In genomic region chr11:27296406-27296994, GRCh38 we compare ENCODE assay signal across 8 cellular contexts.
A peak's percentile ranks its signal among the peaks of the same experiment; 100 is the strongest.
DNase-seq lines count a peak whose midpoint lies in the region; ATAC-seq and TF ChIP-seq lines count a peak whose summit lies in the region.

No MANE protein-coding gene starts in this region.

- H3K4me2 ChIP-seq in GM23248 (ENCODE audit: unreplicated experiment) (no peak overlapping the region), Loucy (ENCODE audit: low read depth, low read length, poor library complexity, severe bottlenecking) (no peak overlapping the region), smooth muscle cell (no peak overlapping the region)

- no peak for ATAC-seq in GM19324 (IDR thresholded peaks at IDR 0.05; ENCODE audit: low FRiP score, unreplicated experiment)

- H3K36me3 ChIP-seq in GM23248 (ENCODE audit: low read depth) (no peaks in the 10 kb centered on the region), Loucy (ENCODE audit: insufficient read depth, low read length) (no peaks in the 10 kb centered on the region), SK-N-MC (ENCODE audit: insufficient read depth, low read length) (no peaks in the 10 kb centered on the region), smooth muscle cell (ENCODE audit: low read depth) (no peaks in the 10 kb centered on the region)

- H4K20me1 ChIP-seq in GM23248 (ENCODE audit: insufficient read depth) (no peaks in the 10 kb centered on the region), Loucy (ENCODE audit: insufficient read depth, low read length, poor library complexity, severe bottlenecking) (no peaks in the 10 kb centered on the region), smooth muscle cell (ENCODE audit: low read depth) (no peaks in the 10 kb centered on the region)

- peaks cover 8% of the 10 kb centered on the region for H3K9me3 Mint-ChIP-seq in activated naive CD4-positive, alpha-beta T cell treated with anti-CD3 and anti-CD28 coated beads, Interleukin-2, amount 10 ng/mL, durations not matched to agents 7 days and 5 days

- DNase-seq in GM03348 (ENCODE audit: low spot score) (peak; percentile 72), GM23248 (peak; percentile 77), SK-N-MC (ENCODE audit: low read depth, low spot score) (no peak), fibroblast of the conjunctiva (ENCODE audit: low read depth) (peak; percentile 59), smooth muscle cell (lab: John Stamatoyannopoulos, UW; ENCODE audit: unreplicated experiment) (no peak)
- no peak for DNase-seq in activated naive CD4-positive, alpha-beta T cell treated with anti-CD3 and anti-CD28 coated beads, Interleukin-2, amount 10 ng/mL, durations not matched to agents 7 days and 5 days

- H3K9ac ChIP-seq in GM23248 (0 out of 2 replicates have a peak overlapping the region, but pooled peaks have one; percentile 24), Loucy (ENCODE audit: low read depth, low read length, poor library complexity, severe bottlenecking) (no peak overlapping the region), SK-N-MC (ENCODE audit: insufficient read length) (no peak overlapping the region), smooth muscle cell (ENCODE audit: low read depth) (no peak overlapping the region)

- H3K27ac Mint-ChIP-seq in activated naive CD4-positive, alpha-beta T cell treated with anti-CD3 and anti-CD28 coated beads, Interleukin-2, amount 10 ng/mL, durations not matched to agents 7 days and 5 days: no peak overlapping the region

- H2AFZ ChIP-seq in GM23248 (0 out of 2 replicates have a peak overlapping the region, but pooled peaks have one; percentile 9), Loucy (ENCODE audit: low read length) (no peak overlapping the region), smooth muscle cell (ENCODE audit: low read depth) (no peak overlapping the region)

- no peaks in the 10 kb centered on the region for H3K27me3 ChIP-seq in GM23248 (replicated peaks; ENCODE audit: insufficient read depth)
- no peaks in the 10 kb centered on the region for H3K27me3 ChIP-seq in Loucy (ENCODE audit: insufficient read depth, low read length, poor library complexity, severe bottlenecking)
- H3K27me3 ChIP-seq in smooth muscle cell (ENCODE audit: low read depth): no peaks in the 10 kb centered on the region

- 0 out of 2 replicates have a peak overlapping the region, but pooled peaks have one; percentile 1 for H3K27ac ChIP-seq in GM23248
- peak overlapping the region; percentile 51; the same call in 1 of the 2 replicates for H3K27ac ChIP-seq in SK-N-MC
- peak overlapping the region; percentile 34 for H3K27ac ChIP-seq in smooth muscle cell (ENCODE audit: low read depth)

- CTCF ChIA-PET in activated naive CD4-positive, alpha-beta T cell treated with anti-CD3 and anti-CD28 coated beads, Interleukin-2, amount 10 ng/mL, durations not matched to agents 7 days and 5 days (lab: Charles Lee): interaction anchor here (0.8 to 1.3 kb wide), 3 partner anchors 9 to 138 kb away, joined by 3 to 4 read pairs (median 3); no protein-coding TSS in a partner anchor

- H3K9me3 ChIP-seq in GM23248 (ENCODE audit: low read depth) (no peaks in the 10 kb centered on the region), Loucy (ENCODE audit: insufficient read depth, low read depth, low read length) (peaks cover 1% of the 10 kb centered on the region; the same call in 1 of the 2 replicates), SK-N-MC (ENCODE audit: low read depth, low read length) (no peaks in the 10 kb centered on the region; the same call in 1 of the 2 replicates), smooth muscle cell (replicated peaks; ENCODE audit: low read depth) (no peaks in the 10 kb centered on the region)

- H3K4me1 Mint-ChIP-seq in activated naive CD4-positive, alpha-beta T cell treated with anti-CD3 and anti-CD28 coated beads, Interleukin-2, amount 10 ng/mL, durations not matched to agents 7 days and 5 days: no peaks in the 10 kb centered on the region

- peak; percentile 78 for TF ChIP-seq CTCF in Loucy (conservative IDR thresholded peaks at IDR 0.05; ENCODE audit: low read length)
- peak; percentile 70 for TF ChIP-seq CTCF in smooth muscle cell (IDR thresholded peaks at IDR 0.05; ENCODE audit: borderline replicate concordance, insufficient read depth, poor library complexity, severe bottlenecking)

- WGBS in GM23248 (ENCODE audit: low coverage in 1 of 2, low lambda C conversion rate in 2 of 2, missing lambda C conversion rate in 2 of 2), 2 experiments: 63 to 69% methylated on average over 5 of the region's 5 CpGs
- 44% methylated on average over 5 of the region's 5 CpGs for WGBS in smooth muscle cell (ENCODE audit: low lambda C conversion rate)

- peaks cover 34% of the 10 kb centered on the region for H3F3A ChIP-seq in GM23248 (ENCODE audit: insufficient read depth)
- H3F3A ChIP-seq in Loucy (ENCODE audit: low read depth): no peaks in the 10 kb centered on the region
- H3F3A ChIP-seq in smooth muscle cell (ENCODE audit: low read depth): peaks cover 9% of the 10 kb centered on the region

- H3K79me2 ChIP-seq in GM23248 (ENCODE audit: insufficient read depth): no peaks in the 10 kb centered on the region
- H3K79me2 ChIP-seq in Loucy (ENCODE audit: insufficient read depth, low read length): no peaks in the 10 kb centered on the region
- no peaks in the 10 kb centered on the region for H3K79me2 ChIP-seq in smooth muscle cell (ENCODE audit: low read depth)

- in situ Hi-C loops in GM23248 (cut with MboI): loop anchor here (10.0 kb wide), 1 partner anchor 112 kb away; no protein-coding TSS in a partner anchor

- H3K9me2 ChIP-seq in GM23248 (ENCODE audit: insufficient read depth): no peaks in the 10 kb centered on the region
- no peaks in the 10 kb centered on the region for H3K9me2 ChIP-seq in Loucy (replicated peaks; ENCODE audit: low read depth, low read length)

- H3K4me3 ChIP-seq in GM23248 (no peak overlapping the region), Loucy (ENCODE audit: low read length, poor library complexity, severe bottlenecking) (no peak overlapping the region), SK-N-MC (no peak overlapping the region), smooth muscle cell (no peak overlapping the region)

- H3K36me3 Mint-ChIP-seq in activated naive CD4-positive, alpha-beta T cell treated with anti-CD3 and anti-CD28 coated beads, Interleukin-2, amount 10 ng/mL, durations not matched to agents 7 days and 5 days: no peaks in the 10 kb centered on the region

- no peak overlapping the region for H3K4me3 Mint-ChIP-seq in activated naive CD4-positive, alpha-beta T cell treated with anti-CD3 and anti-CD28 coated beads, Interleukin-2, amount 10 ng/mL, durations not matched to agents 7 days and 5 days

- H3K4me1 ChIP-seq in GM23248 (ENCODE audit: insufficient read depth) (peaks cover 48% of the 10 kb centered on the region), Loucy (ENCODE audit: insufficient read depth, low read length, poor library complexity, severe bottlenecking) (no peaks in the 10 kb centered on the region), smooth muscle cell (ENCODE audit: low read depth) (peaks cover 10% of the 10 kb centered on the region)

- no peaks in the 10 kb centered on the region for H3K27me3 Mint-ChIP-seq in activated naive CD4-positive, alpha-beta T cell treated with anti-CD3 and anti-CD28 coated beads, Interleukin-2, amount 10 ng/mL, durations not matched to agents 7 days and 5 days

Comparison
In these comparisons a context has a peak if more than half of its experiments do, and no peak if none do; other contexts are left out.
1. DNase-seq: peak in GM03348 (single experiment), GM23248 (single experiment) and fibroblast of the conjunctiva (single experiment); none in SK-N-MC (single experiment), smooth muscle cell (single experiment) and activated naive CD4-positive, alpha-beta T cell treated with anti-CD3 and anti-CD28 coated beads, Interleukin-2, amount 10 ng/mL, durations not matched to agents 7 days and 5 days (single experiment).
2. H3K27ac ChIP-seq: peak in every context shown above with its lines; median percentile 51 in SK-N-MC; 34 in smooth muscle cell; 1 in GM23248.